ENCODE assay signal across 9 cellular contexts in genomic region chr19:40420451-40420765, GRCh38. TPM values are rescaled to one million over a fixed set of nuclear protein-coding genes. Genes with fewer than 3 reads are reported as not detected.
A peak's percentile ranks its signal among the peaks of the same experiment; 100 is the strongest.
DNase-seq lines count a peak whose midpoint lies in the region; ATAC-seq, FAIRE-seq and TF ChIP-seq lines count a peak whose summit lies in the region.
"Had no signal": no experiment of that assay in that cellular context is flagged by ENCODE, and none has a peak within 500 bp of the region (broad histone marks: within the 10 kb centered on the region; RNA-seq: fewer than 3 reads in every experiment).

No MANE protein-coding gene starts in this region.

- H3K36me3 ChIP-seq in OCI-LY3 (replicated peaks; ENCODE audit: low read depth, low read length) (peaks cover 8% of the 10 kb centered on the region), H1 (ENCODE audit: control insufficient read depth in 2 of 4, insufficient read depth in 4 of 4, low read length in 3 of 4) (peaks cover 0 to 2% (median 0%) of the 10 kb centered on the region in 4 experiments; a peak in 2 of 8 replicates)

- no peak for TF ChIP-seq CTCF in CD4-positive, alpha-beta T cell (IDR thresholded peaks at IDR 0.05)
- no peak for TF ChIP-seq CTCF in OCI-LY3 (IDR thresholded peaks at IDR 0.05; ENCODE audit: low read depth, low read length)
- no peak for TF ChIP-seq CTCF in H1 (IDR thresholded peaks at IDR 0.05; ENCODE audit: control extremely low read depth in 1 of 3, insufficient read depth in 1 of 3, low read depth in 1 of 3, low read length in 3 of 3)
- no peak for TF ChIP-seq CTCF in osteocyte (IDR thresholded peaks at IDR 0.05)

- H3K9me3 ChIP-seq in CD4-positive, alpha-beta T cell (ENCODE audit: control insufficient read depth, low read length): no peaks in the 10 kb centered on the region
- H3K9me3 ChIP-seq in OCI-LY3 (ENCODE audit: insufficient read depth, low read length) (no peaks in the 10 kb centered on the region), H1 (ENCODE audit: insufficient read depth in 2 of 2, low read depth in 1 of 2, low read length in 1 of 2) (no peaks in the 10 kb centered on the region)

- H3K4me1 ChIP-seq in OCI-LY3 (ENCODE audit: low read length) (peaks cover 9% of the 10 kb centered on the region), H1 (replicated peaks in 1 of 4; ENCODE audit: control insufficient read depth in 3 of 4, insufficient read depth in 4 of 4, low read length in 3 of 4) (peaks cover 4 to 7% (median 5%) of the 10 kb centered on the region in 4 experiments; a peak in 5 of 7 replicates)

- H3K4me2 ChIP-seq in OCI-LY3 (ENCODE audit: low read length) (peak overlapping the region; percentile 84), H1 (ENCODE audit: insufficient read depth in 1 of 2, low read depth in 2 of 2, low read length in 2 of 2) (no peak overlapping the region; a peak in 1 of 4 replicates)

- no peak for ATAC-seq in CD4-positive, alpha-beta T cell (ENCODE audit: poor library complexity)
- ATAC-seq in GM21367 (IDR thresholded peaks at IDR 0.05; ENCODE audit: unreplicated experiment): no peak

- H2BK5ac ChIP-seq in H1 (ENCODE audit: low read depth, low read length): no peak overlapping the region

- TF ChIP-seq EP300 in H1 (IDR thresholded peaks at IDR 0.05; ENCODE audit: borderline replicate concordance in 1 of 2, low read depth in 2 of 2, low read length in 2 of 2): no peak

- no peak for DNase-seq in CD4-positive, alpha-beta T cell
- DNase-seq in H1 (ENCODE audit: low read depth in 1 of 2, low spot score in 2 of 2) (no peak), osteocyte (ENCODE audit: extremely low spot score, unreplicated experiment) (no peak), AG20443 (ENCODE audit: low spot score) (no peak), SIG-M5 treated with dmso at 0.1 percent for 504 hours (lab: John Stamatoyannopoulos, UW; ENCODE audit: unreplicated experiment) (no peak), DMS153 treated with DMSO at 0.1 percent for 48 hours (lab: John Stamatoyannopoulos, UW; ENCODE audit: unreplicated experiment) (no peak)

- POLR2A ChIA-PET in CD4-positive, alpha-beta T cell (lab: Charles Lee): interaction anchor here (0.6 to 6.3 kb wide), 17 partner anchors 12 to 1129 kb away, joined by 3 to 71 read pairs (median 4); partner anchors contain the start of genes AKT2, BLVRB, C19orf47 and PLD3
- POLR2A ChIA-PET in H1 (lab: Charles Lee; ENCODE audit: partially characterized antibody): interaction anchor here (0.5 to 3.3 kb wide), 19 partner anchors 10 to 150 kb away, joined by 3 to 18 read pairs (median 4); partner anchors contain the start of genes BLVRB and SERTAD3

- H4K91ac ChIP-seq in H1 (replicated peaks; ENCODE audit: insufficient read length, low read length): no peak overlapping the region

- peaks cover 36% of the 10 kb centered on the region for H3K4me1 Mint-ChIP-seq in CD4-positive, alpha-beta T cell (ENCODE audit: low read depth)
- peaks cover 34% of the 10 kb centered on the region for H3K4me1 Mint-ChIP-seq in osteocyte (ENCODE audit: unreplicated experiment)

- no peak for TF ChIP-seq POLR2A in H1 (IDR thresholded peaks at IDR 0.05; ENCODE audit: control extremely low read depth in 1 of 2, low read depth in 2 of 2, low read length in 2 of 2)

- no peaks in the 10 kb centered on the region for H4K20me1 ChIP-seq in OCI-LY3 (ENCODE audit: insufficient read depth, low read length)
- no peaks in the 10 kb centered on the region for H4K20me1 ChIP-seq in H1 (replicated peaks in 1 of 2; ENCODE audit: control insufficient read depth in 1 of 2, insufficient read depth in 2 of 2, low read length in 2 of 2)

- no peak overlapping the region for H3K18ac ChIP-seq in H1 (ENCODE audit: extremely low read depth, low read length)

- no peak overlapping the region for H2BK15ac ChIP-seq in H1 (ENCODE audit: low read length)

- H2AFZ ChIP-seq in OCI-LY3 (ENCODE audit: low read depth, low read length) (0 out of 2 replicates have a peak overlapping the region, but pooled peaks have one; percentile 80), H1 (ENCODE audit: low read length) (no peak overlapping the region)

- no peaks in the 10 kb centered on the region; the same call in 1 of the 2 replicates for H3K79me1 ChIP-seq in H1 (ENCODE audit: low read depth, low read length)

- no peak overlapping the region for H2AK5ac ChIP-seq in H1 (ENCODE audit: low read depth, low read length)

- H3K9me3 Mint-ChIP-seq in CD4-positive, alpha-beta T cell: no peaks in the 10 kb centered on the region
- no peaks in the 10 kb centered on the region for H3K9me3 Mint-ChIP-seq in osteocyte (ENCODE audit: unreplicated experiment)

- H3K4me3 ChIP-seq in OCI-LY3 (ENCODE audit: low read length) (peak overlapping the region; percentile 83), H1 (ENCODE audit: extremely low read depth in 1 of 4, insufficient read depth in 2 of 4, low read depth in 3 of 4, low read length in 4 of 4) (peak overlapping the region in 3 of 4 experiments; percentile 47 to 70 (median 65); a peak in 6 of 8 replicates)

- H3K27me3 Mint-ChIP-seq in CD4-positive, alpha-beta T cell: no peaks in the 10 kb centered on the region
- no peaks in the 10 kb centered on the region for H3K27me3 Mint-ChIP-seq in osteocyte (ENCODE audit: unreplicated experiment)

- peak overlapping the region; percentile 83 for H3K27ac ChIP-seq in CD4-positive, alpha-beta T cell (ENCODE audit: low read depth, low read length)
- H3K27ac ChIP-seq in OCI-LY3 (ENCODE audit: low read length): no peak overlapping the region; the same call in 1 of the 2 replicates
- H3K27ac ChIP-seq in H1 (ENCODE audit: low read depth, low read length): no peak overlapping the region

- H3K9ac ChIP-seq in OCI-LY3 (ENCODE audit: low read length) (peak overlapping the region; percentile 84; the same call in 1 of the 2 replicates), H1 (replicated peaks in 1 of 4; ENCODE audit: extremely low read depth in 1 of 4, low read depth in 3 of 4, low read length in 3 of 4) (no peak overlapping the region)

- H3K4me3 Mint-ChIP-seq in CD4-positive, alpha-beta T cell: peak overlapping the region; percentile 93
- peak overlapping the region; percentile 80 for H3K4me3 Mint-ChIP-seq in osteocyte (ENCODE audit: unreplicated experiment)

- no peak overlapping the region for H3K4ac ChIP-seq in H1 (replicated peaks; ENCODE audit: insufficient read length, low read depth, low read length)

- peaks cover 6% of the 10 kb centered on the region; the same call in 1 of the 2 replicates for H3K79me2 ChIP-seq in OCI-LY3 (ENCODE audit: low read length)
- H3K79me2 ChIP-seq in H1 (ENCODE audit: control insufficient read depth in 1 of 2, insufficient read depth in 2 of 2, low read length in 2 of 2): no peaks in the 10 kb centered on the region

- TF ChIP-seq RAD21 in H1 (IDR thresholded peaks at IDR 0.05 in 1 of 2, conservative IDR thresholded peaks at IDR 0.05 in 1 of 2; ENCODE audit: low read depth in 2 of 2, low read length in 2 of 2): no peak

- H3K23ac ChIP-seq in H1 (ENCODE audit: insufficient read length): no peak overlapping the region

- H3K56ac ChIP-seq in H1 (replicated peaks; ENCODE audit: insufficient read length, low read depth, low read length): no peak overlapping the region

- peaks cover 18% of the 10 kb centered on the region for H3K36me3 Mint-ChIP-seq in CD4-positive, alpha-beta T cell (ENCODE audit: low read depth)
- peaks cover 3% of the 10 kb centered on the region for H3K36me3 Mint-ChIP-seq in osteocyte (ENCODE audit: unreplicated experiment)

- no peak overlapping the region for H4K8ac ChIP-seq in H1 (ENCODE audit: extremely low read depth, insufficient read depth, low read length)

- H2BK20ac ChIP-seq in H1 (ENCODE audit: low read length): no peak overlapping the region

- CTCF ChIA-PET in CD4-positive, alpha-beta T cell (lab: Charles Lee): interaction anchor here (0.7 to 2.2 kb wide), 20 partner anchors 12 to 1695 kb away, joined by 3 to 32 read pairs (median 4); partner anchors contain the start of genes BLVRB, C19orf47, LTBP4 and PLD3
- CTCF ChIA-PET in H1 (lab: Charles Lee; ENCODE audit: partially characterized antibody): interaction anchor here (0.6 to 4.4 kb wide), 34 partner anchors 8 to 280 kb away, joined by 3 to 41 read pairs (median 4); partner anchors contain the start of genes BLVRB, HIPK4, PRX and SERTAD3

- H2BK12ac ChIP-seq in H1 (ENCODE audit: low read depth, low read length): no peak overlapping the region

- no peak overlapping the region for H2BK120ac ChIP-seq in H1 (replicated peaks; ENCODE audit: low read depth, low read length)

- peak overlapping the region; percentile 91 for H3K27ac Mint-ChIP-seq in CD4-positive, alpha-beta T cell
- peak overlapping the region; percentile 92 for H3K27ac Mint-ChIP-seq in osteocyte (ENCODE audit: unreplicated experiment)

- no peak overlapping the region for H3K14ac ChIP-seq in H1 (ENCODE audit: insufficient read length)

- FAIRE-seq in H1 (lab: Jason Lieb, UNC): no peak

- intact Hi-C loops in CD4-positive, alpha-beta T cell (cut with DNase I, micrococcal nuclease): loop anchor here (2.0 to 10.0 kb wide), 5 partner anchors 44 to 586 kb away; partner anchors contain the start of genes BLVRB (in 1 of the 2), DYRK1B (in 1 of the 2) and LTBP4 (in 1 of the 2)

- H3K27me3 ChIP-seq in CD4-positive, alpha-beta T cell (ENCODE audit: control insufficient read depth, insufficient read depth, low read length): no peaks in the 10 kb centered on the region
- H3K27me3 ChIP-seq in OCI-LY3 (ENCODE audit: low read depth, low read length): no peaks in the 10 kb centered on the region
- H3K27me3 ChIP-seq in H1 (replicated peaks in 1 of 4; ENCODE audit: control insufficient read depth in 3 of 4, extremely low read depth in 1 of 4, insufficient read depth in 3 of 4, low read length in 3 of 4): no peaks in the 10 kb centered on the region; a peak in 1 of 7 replicates

- H4K5ac ChIP-seq in H1 (ENCODE audit: insufficient read length, low read depth, low read length): no peak overlapping the region

- H3K23me2 ChIP-seq in H1 (ENCODE audit: low read depth, low read length): peaks cover 10% of the 10 kb centered on the region

- WGBS in H1 (ENCODE audit: extremely low coverage in 1 of 2, insufficient coverage in 1 of 2, insufficient read length in 1 of 2, insufficient replicate concordance in 2 of 2, low coverage in 1 of 2, low lambda C conversion rate in 2 of 2, missing lambda C conversion rate in 1 of 2), 2 experiments: 81% methylated on average over 7 of the region's 14 CpGs; no CpG with 5 or more reads in 1 of the 2 experiments

RNA-seq across cellular contexts. Expression of gene SERTAD1, which starts 5.4 kb away (rescaled TPM):
- 10 to 100 TPM; 26.4 to 26.5 TPM for total RNA-seq in CD4-positive, alpha-beta T cell
- total RNA-seq in H1 (2021; fragmentation: NEBNext Ultra II Directional; extraction: Animal tissue kit (Norgen Biotek cat#: 25700)): 4.9 and 5.4 TPM in 2 replicates
- polyA plus RNA-seq in H1 (2011; rRNA removed): 6.6 and 8.0 TPM in 2 replicates
- 5.9 TPM for polyA plus RNA-seq in H1 (2011; cell fraction: cytosol; rRNA removed)
- polyA plus RNA-seq in H1 (2011; cell fraction: nucleus; rRNA removed): 5.4 TPM
- 3.8 to 5.5 TPM (median 4.9 TPM) in 4 replicates for polyA plus RNA-seq in H1 (2012, experiment 1 of 2)
- polyA plus RNA-seq in H1 (2012, experiment 2 of 2): 6.4 TPM
- 3.4 TPM for polyA plus RNA-seq in H1 (2013, experiment 1 of 2)
- 3.1 TPM for polyA plus RNA-seq in H1 (2013, experiment 2 of 2)
- 1.3 and 2.1 TPM in 2 replicates for polyA minus RNA-seq in H1 (2011; rRNA and poly(A)+ RNA removed)
- 2.4 TPM for polyA minus RNA-seq in H1 (2011; cell fraction: cytosol; rRNA and poly(A)+ RNA removed)
- 2.6 TPM for polyA minus RNA-seq in H1 (2011; cell fraction: nucleus; rRNA and poly(A)+ RNA removed)
- 13.3 and 13.8 TPM in 2 replicates for total RNA-seq in osteocyte

RNA-seq across cellular contexts. Expression of gene PRX, which starts 7.2 kb away (rescaled TPM):
- 1 to 10 TPM; 1.5 TPM for total RNA-seq in CD4-positive, alpha-beta T cell
- total RNA-seq in H1 (2021; fragmentation: NEBNext Ultra II Directional; extraction: Animal tissue kit (Norgen Biotek cat#: 25700)): 5.8 and 6.0 TPM in 2 replicates
- 2.8 and 3.8 TPM in 2 replicates for polyA plus RNA-seq in H1 (2011; rRNA removed)
- 5.0 TPM for polyA plus RNA-seq in H1 (2011; cell fraction: cytosol; rRNA removed)
- polyA plus RNA-seq in H1 (2011; cell fraction: nucleus; rRNA removed): 5.2 TPM
- 5.4 to 9.9 TPM (median 8.0 TPM) in 4 replicates for polyA plus RNA-seq in H1 (2012, experiment 1 of 2)
- polyA plus RNA-seq in H1 (2012, experiment 2 of 2): 4.6 TPM
- 2.8 TPM for polyA plus RNA-seq in H1 (2013, experiment 1 of 2)
- 2.9 TPM for polyA plus RNA-seq in H1 (2013, experiment 2 of 2)
- polyA minus RNA-seq in H1 (2011; rRNA and poly(A)+ RNA removed): 1.9 and 2.1 TPM in 2 replicates
- polyA minus RNA-seq in H1 (2011; cell fraction: cytosol; rRNA and poly(A)+ RNA removed): 1.7 TPM
- polyA minus RNA-seq in H1 (2011; cell fraction: nucleus; rRNA and poly(A)+ RNA removed): 4.2 TPM
- 5.0 and 5.7 TPM in 2 replicates for total RNA-seq in osteocyte

RNA-seq across cellular contexts. Expression of gene SERTAD3, which starts 23.7 kb away (rescaled TPM):
- 10 to 100 TPM; 17.4 to 19.2 TPM for total RNA-seq in CD4-positive, alpha-beta T cell
- 32.1 and 33.4 TPM in 2 replicates for total RNA-seq in H1 (2021; fragmentation: NEBNext Ultra II Directional; extraction: Animal tissue kit (Norgen Biotek cat#: 25700))
- 15.1 and 23.5 TPM in 2 replicates for polyA plus RNA-seq in H1 (2011; rRNA removed)
- 14.4 TPM for polyA plus RNA-seq in H1 (2011; cell fraction: cytosol; rRNA removed)
- 17.5 TPM for polyA plus RNA-seq in H1 (2011; cell fraction: nucleus; rRNA removed)
- polyA plus RNA-seq in H1 (2012, experiment 1 of 2): 19.0 to 27.4 TPM (median 21.0 TPM) in 4 replicates
- polyA plus RNA-seq in H1 (2012, experiment 2 of 2): 29.2 TPM
- polyA plus RNA-seq in H1 (2013, experiment 1 of 2): 11.0 TPM
- polyA plus RNA-seq in H1 (2013, experiment 2 of 2): 10.4 TPM
- 18.8 and 25.3 TPM in 2 replicates for polyA minus RNA-seq in H1 (2011; rRNA and poly(A)+ RNA removed)
- polyA minus RNA-seq in H1 (2011; cell fraction: cytosol; rRNA and poly(A)+ RNA removed): 34.3 TPM
- 11.6 TPM for polyA minus RNA-seq in H1 (2011; cell fraction: nucleus; rRNA and poly(A)+ RNA removed)
- total RNA-seq in osteocyte: 31.4 and 33.4 TPM in 2 replicates

RNA-seq across cellular contexts. Expression of gene HIPK4, which starts 30.4 kb away (rescaled TPM):
- under 1 TPM; 0.08 to 0.11 TPM for total RNA-seq in CD4-positive, alpha-beta T cell
- total RNA-seq in H1 (2021; fragmentation: NEBNext Ultra II Directional; extraction: Animal tissue kit (Norgen Biotek cat#: 25700)): 0.15 and 0.29 TPM in 2 replicates
- polyA plus RNA-seq in H1 (2011; rRNA removed): 0.57 and 0.88 TPM in 2 replicates
- polyA plus RNA-seq in H1 (2011; cell fraction: cytosol; rRNA removed): 0.70 TPM
- polyA plus RNA-seq in H1 (2011; cell fraction: nucleus; rRNA removed): 0.66 TPM
- 0.31 to 0.48 TPM (median 0.34 TPM) in 4 replicates for polyA plus RNA-seq in H1 (2012, experiment 1 of 2)
- polyA plus RNA-seq in H1 (2012, experiment 2 of 2): 0.16 TPM
- 0.18 TPM for polyA plus RNA-seq in H1 (2013, experiment 1 of 2)
- polyA plus RNA-seq in H1 (2013, experiment 2 of 2): 0.26 TPM
- polyA minus RNA-seq in H1 (2011; rRNA and poly(A)+ RNA removed): 0.09 and 0.37 TPM in 2 replicates
- polyA minus RNA-seq in H1 (2011; cell fraction: cytosol; rRNA and poly(A)+ RNA removed): 0.44 TPM
- 0.30 TPM for polyA minus RNA-seq in H1 (2011; cell fraction: nucleus; rRNA and poly(A)+ RNA removed)
- 0.21 and 0.29 TPM in 2 replicates for total RNA-seq in osteocyte
- total RNA-seq: glomerular endothelial cell had no signal

RNA-seq across cellular contexts. Expression of gene BLVRB, which starts 45.1 kb away (rescaled TPM):
- total RNA-seq in CD4-positive, alpha-beta T cell: 1 to 10 TPM; 4.3 to 5.2 TPM
- 28.7 and 32.3 TPM in 2 replicates for total RNA-seq in H1 (2021; fragmentation: NEBNext Ultra II Directional; extraction: Animal tissue kit (Norgen Biotek cat#: 25700))
- polyA plus RNA-seq in H1 (2011; rRNA removed): 182 and 196 TPM in 2 replicates
- polyA plus RNA-seq in H1 (2011; cell fraction: cytosol; rRNA removed): 134 TPM
- 82.5 TPM for polyA plus RNA-seq in H1 (2011; cell fraction: nucleus; rRNA removed)
- polyA plus RNA-seq in H1 (2012, experiment 1 of 2): 36.4 to 73.2 TPM (median 66.2 TPM) in 4 replicates
- 60.9 TPM for polyA plus RNA-seq in H1 (2012, experiment 2 of 2)
- 43.5 TPM for polyA plus RNA-seq in H1 (2013, experiment 1 of 2)
- 41.3 TPM for polyA plus RNA-seq in H1 (2013, experiment 2 of 2)
- polyA minus RNA-seq in H1 (2011; rRNA and poly(A)+ RNA removed): 37.7 and 38.8 TPM in 2 replicates
- 41.1 TPM for polyA minus RNA-seq in H1 (2011; cell fraction: cytosol; rRNA and poly(A)+ RNA removed)
- 29.0 TPM for polyA minus RNA-seq in H1 (2011; cell fraction: nucleus; rRNA and poly(A)+ RNA removed)
- 45.6 and 51.5 TPM in 2 replicates for total RNA-seq in osteocyte
